8 cellular contexts compared by ENCODE assay signal in genomic region chr7:157138101-157138423, GRCh38. TPM values are rescaled to one million over a fixed set of nuclear protein-coding genes. Genes with fewer than 3 reads are reported as not detected.
A peak's percentile ranks its signal among the peaks of the same experiment; 100 is the strongest.
DNase-seq lines count a peak whose midpoint lies in the region; ATAC-seq and TF ChIP-seq lines count a peak whose summit lies in the region.

No MANE protein-coding gene starts in this region.

- H3K9me3 ChIP-seq in cardiac muscle cell (ENCODE audit: low read depth): no peaks in the 10 kb centered on the region
- H3K9me3 ChIP-seq in lung (ENCODE audit: control insufficient read depth in 2 of 2, insufficient read depth in 1 of 2, low read length in 1 of 2): no peaks in the 10 kb centered on the region
- H3K9me3 ChIP-seq in upper lobe of left lung: no peaks in the 10 kb centered on the region

- TF ChIP-seq POLR2A in upper lobe of left lung (IDR thresholded peaks at IDR 0.05): no peak

- no peak for TF ChIP-seq EP300 in upper lobe of left lung (IDR thresholded peaks at IDR 0.05)

- in situ Hi-C loops in astrocyte of the spinal cord (cut with HindIII; ENCODE audit: low sequenced_read_pairs): no loop called here

- 36 to 40% methylated on average over 5 of the region's 5 CpGs for WGBS in lung, 2 donors
- WGBS in upper lobe of left lung, 2 donors: 32 to 46% methylated on average over 5 of the region's 5 CpGs

- DNase-seq in cardiac muscle cell (ENCODE audit: low read depth in 1 of 2, low spot score in 1 of 2) (no peak), left cardiac atrium (no peak), astrocyte of the spinal cord (ENCODE audit: low read depth, low spot score) (no peak), lung (ENCODE audit: low spot score) (no peak), upper lobe of left lung (no peak), GDM1 (lab: John Stamatoyannopoulos, UW) (no peak), occipital lobe (lab: John Stamatoyannopoulos, UW) (no peak)

- intact Hi-C loops in left cardiac atrium (cut with DNase I): no loop called here

- TF ChIP-seq CTCF in cardiac muscle cell (IDR thresholded peaks at IDR 0.05; ENCODE audit: low read depth, low read length) (no peak), astrocyte of the spinal cord (IDR thresholded peaks at IDR 0.05; ENCODE audit: low read depth, low read length) (no peak), lung (IDR thresholded peaks at IDR 0.05; ENCODE audit: control extremely low read depth, extremely low read depth) (no peak), upper lobe of left lung (IDR thresholded peaks at IDR 0.05) (no peak)

- H3K36me3 ChIP-seq in cardiac muscle cell: peaks cover 6% of the 10 kb centered on the region
- peaks cover 0 to 4% of the 10 kb centered on the region in 2 donors for H3K36me3 ChIP-seq in lung (ENCODE audit: control insufficient read depth in 2 of 2, insufficient read depth in 2 of 2, low read length in 2 of 2)
- H3K36me3 ChIP-seq in upper lobe of left lung: peaks cover 0 to 10% (median 3%) of the 10 kb centered on the region in 4 donors

- ATAC-seq in left cardiac atrium (no peak), lung (ENCODE audit: insufficient read depth, low FRiP score) (no peak), upper lobe of left lung (ENCODE audit: low FRiP score in 2 of 2) (no peak), GM21723 (IDR thresholded peaks at IDR 0.05; ENCODE audit: unreplicated experiment) (no peak)

- peaks cover 13% of the 10 kb centered on the region for H3K4me1 ChIP-seq in cardiac muscle cell (ENCODE audit: low read depth)
- H3K4me1 ChIP-seq in lung (ENCODE audit: control insufficient read depth in 2 of 2, insufficient read depth in 2 of 2, low read length in 2 of 2): peaks cover 11 to 23% of the 10 kb centered on the region in 2 donors
- peaks cover 20 to 34% (median 28%) of the 10 kb centered on the region in 4 donors for H3K4me1 ChIP-seq in upper lobe of left lung

- H3K27me3 ChIP-seq in cardiac muscle cell (no peaks in the 10 kb centered on the region), lung (ENCODE audit: control insufficient read depth, insufficient read depth) (no peaks in the 10 kb centered on the region), upper lobe of left lung (no peaks in the 10 kb centered on the region)

- H3K27ac ChIP-seq in cardiac muscle cell: peak overlapping the region; percentile 96
- peak overlapping the region; percentile 84 to 94 for H3K27ac ChIP-seq in lung (ENCODE audit: low read depth in 1 of 2, low read length in 1 of 2)
- peak overlapping the region; percentile 89 to 97 (median 90) for H3K27ac ChIP-seq in upper lobe of left lung

- peak overlapping the region; percentile 72 for H3K4me3 ChIP-seq in cardiac muscle cell
- H3K4me3 ChIP-seq in astrocyte of the spinal cord (ENCODE audit: low read depth, low read length): peak overlapping the region; percentile 50
- H3K4me3 ChIP-seq in lung: peak overlapping the region; percentile 66
- H3K4me3 ChIP-seq in upper lobe of left lung: peak overlapping the region; percentile 50 to 92 (median 68)

RNA-seq across cellular contexts. Expression of gene UBE3C, which starts 0.7 kb away (rescaled TPM):
- 33.1 and 34.0 TPM in 2 replicates for total RNA-seq in cardiac muscle cell
- polyA plus RNA-seq in cardiac muscle cell: 24.4 and 25.8 TPM in 2 replicates
- total RNA-seq in left cardiac atrium: 10 to 100 TPM; 46.1 to 55.4 TPM
- 10 to 100 TPM; 57.3 to 91.8 TPM for total RNA-seq in lung
- 10 to 100 TPM; 12.7 to 34.8 TPM for polyA plus RNA-seq in lung
- 10 to 100 TPM; 43.7 to 85.9 (median 69.3) TPM for total RNA-seq in upper lobe of left lung
- 108 TPM for total RNA-seq in occipital lobe
